24 cellular contexts compared by ENCODE assay signal in genomic region chr3:163481738-163482137, GRCh38.
"Had no signal": no experiment of that assay in that cellular context is flagged by ENCODE, and none has a peak within 500 bp of the region (broad histone marks: within the 10 kb centered on the region; RNA-seq: fewer than 3 reads in every experiment).

No MANE protein-coding gene starts in this region.

- H3K36me3 Mint-ChIP-seq: memory B cell had no signal

- H3K9me3 ChIP-seq: esophagus muscularis mucosa, gastroesophageal sphincter, heart left ventricle, right lobe of liver, suprapubic skin, transverse colon, vagina had no signal

- H3K27ac ChIP-seq: esophagus muscularis mucosa, foreskin keratinocyte, gastroesophageal sphincter, heart left ventricle, hepatocyte, parathyroid adenoma, right lobe of liver, suprapubic skin, transverse colon, vagina had no signal

- H3K9me3 Mint-ChIP-seq: stimulated activated naive CD8-positive, alpha-beta T cell treated with anti-CD3 and anti-CD28 coated beads, Interleukin-15, amount 100 ng/mL, for 72 hours had no signal

- H2AFZ ChIP-seq: hepatocyte, parathyroid adenoma had no signal

- H3K4me2 ChIP-seq: hepatocyte, smooth muscle cell had no signal

- H3K27me3 ChIP-seq: esophagus muscularis mucosa, foreskin keratinocyte, gastroesophageal sphincter, heart left ventricle, hepatocyte, right lobe of liver, suprapubic skin, transverse colon, vagina had no signal

- H3K4me3 Mint-ChIP-seq: memory B cell; natural killer cell; stimulated activated naive CD8-positive, alpha-beta T cell treated with anti-CD3 and anti-CD28 coated beads, Interleukin-15, amount 100 ng/mL, for 72 hours had no signal

- DNase-seq: dermis blood vessel endothelial cell; effector memory CD4-positive, alpha-beta T cell; foreskin keratinocyte; heart left ventricle; kidney; natural killer cell; right lobe of liver; stimulated activated CD4-positive, alpha-beta T cell treated with anti-CD3 and anti-CD28 coated beads, Interleukin-12 subunit alpha, Interleukin-12 subunit beta, amount 100 ng/mL, for 4 hours; stimulated activated CD4-positive, alpha-beta T cell treated with anti-CD3 and anti-CD28 coated beads, Interleukin-1b, Interleukin-23, amount 100 ng/mL, for 48 hours; stimulated activated CD4-positive, alpha-beta T cell treated with anti-CD3 and anti-CD28 coated beads, Interleukin-4, amount 100 ng/mL, for 1 hour; stimulated activated CD8-positive, alpha-beta memory T cell treated with anti-CD3 and anti-CD28 coated beads, Interleukin-4, amount 100 ng/mL, for 48 hours; stimulated activated naive CD4-positive, alpha-beta T cell; stimulated activated naive CD8-positive, alpha-beta T cell treated with anti-CD3 and anti-CD28 coated beads, Interleukin-15, amount 100 ng/mL, for 72 hours; transverse colon had no signal

- H3K4me1 Mint-ChIP-seq: memory B cell; natural killer cell; stimulated activated naive CD8-positive, alpha-beta T cell treated with anti-CD3 and anti-CD28 coated beads, Interleukin-15, amount 100 ng/mL, for 72 hours had no signal

- H3K27ac Mint-ChIP-seq: memory B cell; natural killer cell; progenitor cell of endocrine pancreas; stimulated activated naive CD8-positive, alpha-beta T cell treated with anti-CD3 and anti-CD28 coated beads, Interleukin-15, amount 100 ng/mL, for 72 hours had no signal

- H3K4me1 ChIP-seq: esophagus muscularis mucosa, foreskin keratinocyte, gastroesophageal sphincter, heart left ventricle, parathyroid adenoma, right lobe of liver, suprapubic skin, transverse colon, vagina had no signal

- H3K27me3 Mint-ChIP-seq: memory B cell; progenitor cell of endocrine pancreas; stimulated activated naive CD8-positive, alpha-beta T cell treated with anti-CD3 and anti-CD28 coated beads, Interleukin-15, amount 100 ng/mL, for 72 hours had no signal

- H3K4me3 ChIP-seq: esophagus muscularis mucosa, gastroesophageal sphincter, heart left ventricle, hepatocyte, lung, right lobe of liver, smooth muscle cell, suprapubic skin, transverse colon, vagina had no signal

- H3K36me3 ChIP-seq: esophagus muscularis mucosa, gastroesophageal sphincter, heart left ventricle, right lobe of liver, suprapubic skin, transverse colon, vagina had no signal

- H3K79me2 ChIP-seq: hepatocyte, parathyroid adenoma had no signal

- H3K9ac ChIP-seq: parathyroid adenoma had no signal
